In genomic region chr6:33286946-33287914, GRCh38 we compare ENCODE assay signal across 14 cellular contexts. TPM values are rescaled to one million over a fixed set of nuclear protein-coding genes. Genes with fewer than 3 reads are reported as not detected.
DNase-seq lines count a peak whose midpoint lies in the region; ATAC-seq and TF ChIP-seq lines count a peak whose summit lies in the region.
"Had no signal": no experiment of that assay in that cellular context is flagged by ENCODE, and none has a peak within 500 bp of the region (broad histone marks: within the 10 kb centered on the region; RNA-seq: fewer than 3 reads in every experiment).

No MANE protein-coding gene starts in this region.

- peaks cover 60% of the 10 kb centered on the region for H3K36me3 Mint-ChIP-seq in activated CD8-positive, alpha-beta T cell treated with anti-CD3 and anti-CD28 coated beads, Interleukin-2, amount 10 ng/mL, durations not matched to agents 7 days and 5 days (ENCODE audit: low read depth)
- peaks cover 12% of the 10 kb centered on the region for H3K36me3 Mint-ChIP-seq in mesothelial cell of epicardium

- DNase-seq in GM23248, result no peak
- DNase-seq in activated CD8-positive, alpha-beta T cell treated with anti-CD3 and anti-CD28 coated beads, Interleukin-2, amount 10 ng/mL, durations not matched to agents 7 days and 5 days, result no peak
- no peak for DNase-seq in mesothelial cell of epicardium (ENCODE audit: low spot score in 2 of 2, unreplicated experiment in 2 of 2)
- DNase-seq in retina, result no peak
- DNase-seq in hepatic stellate cell (ENCODE audit: low spot score), result no peak
- no peak for DNase-seq in NCI-H69 (lab: John Stamatoyannopoulos, UW)
- no peak for DNase-seq in glomerular visceral epithelial cell (ENCODE audit: extremely low spot score)
- DNase-seq: effector CD4-positive, alpha-beta T cell; NCI-H1417; NCI-H524; SHP77 treated with DMSO at 0.1 percent for 48 hours; stimulated activated CD4-positive, alpha-beta T cell treated with anti-CD3 and anti-CD28 coated beads, Interleukin-4, amount 100 ng/mL, for 24 hours had no signal

- no peaks in the 10 kb centered on the region for H3K9me3 Mint-ChIP-seq in activated CD8-positive, alpha-beta T cell treated with anti-CD3 and anti-CD28 coated beads, Interleukin-2, amount 10 ng/mL, durations not matched to agents 7 days and 5 days (ENCODE audit: insufficient read depth)
- no peaks in the 10 kb centered on the region for H3K9me3 Mint-ChIP-seq in mesothelial cell of epicardium

- no peak overlapping the region for H3K4me3 ChIP-seq in BLaER1
- H3K4me3 ChIP-seq in GM23248, result peak overlapping the region; percentile 98; the same call in 1 of the 2 replicates

- H3F3A ChIP-seq in GM23248 (ENCODE audit: insufficient read depth), result no peaks in the 10 kb centered on the region

- ATAC-seq in activated CD8-positive, alpha-beta T cell treated with anti-CD3 and anti-CD28 coated beads, Interleukin-2, amount 10 ng/mL, durations not matched to agents 7 days and 5 days, result no peak

- no peak overlapping the region for H2AFZ ChIP-seq in GM23248
- H2AFZ ChIP-seq: parathyroid adenoma had no signal

- no peak overlapping the region for H3K27ac ChIP-seq in BLaER1
- no peak overlapping the region for H3K27ac ChIP-seq in GM23248
- H3K27ac ChIP-seq: parathyroid adenoma had no signal

- 91 to 93% methylated on average over 22 of the region's 22 CpGs for WGBS in GM23248 (ENCODE audit: low coverage in 1 of 2, low lambda C conversion rate in 2 of 2, missing lambda C conversion rate in 2 of 2), 2 experiments

- no peaks in the 10 kb centered on the region for H3K9me3 ChIP-seq in BLaER1
- no peaks in the 10 kb centered on the region for H3K9me3 ChIP-seq in GM23248 (ENCODE audit: low read depth)

- H3K36me3 ChIP-seq in BLaER1, result peaks cover 75% of the 10 kb centered on the region
- H3K36me3 ChIP-seq in GM23248 (ENCODE audit: low read depth), result peaks cover 43% of the 10 kb centered on the region; the same call in 1 of the 2 replicates

- in situ Hi-C loops in GM23248 (cut with MboI), result no loop called here

- no peaks in the 10 kb centered on the region for H3K9me2 ChIP-seq in GM23248 (ENCODE audit: insufficient read depth)

- H3K79me2 ChIP-seq in GM23248 (ENCODE audit: insufficient read depth), result peaks cover 86% of the 10 kb centered on the region

- no peak overlapping the region for H3K27ac Mint-ChIP-seq in activated CD8-positive, alpha-beta T cell treated with anti-CD3 and anti-CD28 coated beads, Interleukin-2, amount 10 ng/mL, durations not matched to agents 7 days and 5 days
- H3K27ac Mint-ChIP-seq in mesothelial cell of epicardium, result no peak overlapping the region

- no peaks in the 10 kb centered on the region for H3K27me3 Mint-ChIP-seq in activated CD8-positive, alpha-beta T cell treated with anti-CD3 and anti-CD28 coated beads, Interleukin-2, amount 10 ng/mL, durations not matched to agents 7 days and 5 days (ENCODE audit: low read depth)
- no peaks in the 10 kb centered on the region for H3K27me3 Mint-ChIP-seq in mesothelial cell of epicardium (ENCODE audit: low read depth)

- POLR2A ChIA-PET in activated CD8-positive, alpha-beta T cell treated with anti-CD3 and anti-CD28 coated beads, Interleukin-2, amount 10 ng/mL, durations not matched to agents 7 days and 5 days (lab: Charles Lee), result interaction anchor here (0.7 to 2.7 kb wide), 5 partner anchors 8 to 15 kb away, joined by 3 to 37 read pairs (median 5); partner anchors contain the start of genes B3GALT4, RGL2, RPS18 and VPS52

- no peaks in the 10 kb centered on the region for H3K27me3 ChIP-seq in BLaER1
- no peaks in the 10 kb centered on the region for H3K27me3 ChIP-seq in GM23248 (replicated peaks; ENCODE audit: insufficient read depth)

- peak overlapping the region; percentile 95 for H3K4me2 ChIP-seq in BLaER1
- H3K4me2 ChIP-seq in GM23248 (ENCODE audit: unreplicated experiment), result peak overlapping the region; percentile 99

- H3K4me3 Mint-ChIP-seq in activated CD8-positive, alpha-beta T cell treated with anti-CD3 and anti-CD28 coated beads, Interleukin-2, amount 10 ng/mL, durations not matched to agents 7 days and 5 days, result peak overlapping the region; percentile 97
- H3K4me3 Mint-ChIP-seq in mesothelial cell of epicardium, result peak overlapping the region; percentile 99

- CTCF ChIA-PET in activated CD8-positive, alpha-beta T cell treated with anti-CD3 and anti-CD28 coated beads, Interleukin-2, amount 10 ng/mL, durations not matched to agents 7 days and 5 days (lab: Charles Lee), result interaction anchor here (0.6 to 3.3 kb wide), 3 partner anchors 10 to 33 kb away, joined by 4 to 28 read pairs (median 5); partner anchors contain the start of genes B3GALT4 and TAPBP

- TF ChIP-seq CTCF in mesothelial cell of epicardium (IDR thresholded peaks at IDR 0.05; ENCODE audit: unreplicated experiment), result no peak

- H4K20me1 ChIP-seq in BLaER1, result peaks cover 24% of the 10 kb centered on the region; the same call in 1 of the 2 replicates
- no peaks in the 10 kb centered on the region for H4K20me1 ChIP-seq in GM23248 (ENCODE audit: insufficient read depth)

- H3K4me1 ChIP-seq in BLaER1 (peaks cover 28% of the 10 kb centered on the region), GM23248 (ENCODE audit: insufficient read depth) (peaks cover 13% of the 10 kb centered on the region)

- H3K4me1 Mint-ChIP-seq in activated CD8-positive, alpha-beta T cell treated with anti-CD3 and anti-CD28 coated beads, Interleukin-2, amount 10 ng/mL, durations not matched to agents 7 days and 5 days (ENCODE audit: low read depth), result peaks cover 43% of the 10 kb centered on the region
- H3K4me1 Mint-ChIP-seq in mesothelial cell of epicardium, result peaks cover 29% of the 10 kb centered on the region

- H3K9ac ChIP-seq in BLaER1 (no peak overlapping the region; the same call in 1 of the 2 replicates), GM23248 (peak overlapping the region; percentile 94; the same call in 1 of the 2 replicates)
- H3K9ac ChIP-seq: parathyroid adenoma had no signal

RNA-seq across cellular contexts. Expression of gene WDR46, which starts 1.8 kb away (rescaled TPM):
- 64.4 and 81.9 TPM in 2 replicates for total RNA-seq in GM23248 (2014; rRNA removed; shearing (Covaris generic))
- polyA plus RNA-seq in GM23248 (2016; fragmentation: Nextera tagmentation; extraction: Ambion mirVana), result 79.4 and 90.9 TPM in 2 replicates
- total RNA-seq in activated CD8-positive, alpha-beta T cell treated with anti-CD3 and anti-CD28 coated beads, Interleukin-2, amount 10 ng/mL, durations not matched to agents 7 days and 5 days, result 10 to 100 TPM; 66.7 to 68.9 TPM
- 46.2 to 53.6 TPM (median 52.0 TPM) in 3 replicates for total RNA-seq in mesothelial cell of epicardium

RNA-seq across cellular contexts. Expression of gene PFDN6, which starts 2.2 kb away (rescaled TPM):
- total RNA-seq in GM23248 (2014; rRNA removed; shearing (Covaris generic)), result 31.9 and 38.7 TPM in 2 replicates
- polyA plus RNA-seq in GM23248 (2016; fragmentation: Nextera tagmentation; extraction: Ambion mirVana), result 7.9 and 9.1 TPM in 2 replicates
- total RNA-seq in activated CD8-positive, alpha-beta T cell treated with anti-CD3 and anti-CD28 coated beads, Interleukin-2, amount 10 ng/mL, durations not matched to agents 7 days and 5 days, result 10 to 100 TPM; 72.0 to 78.4 TPM
- total RNA-seq in mesothelial cell of epicardium, result 38.7 to 43.0 TPM (median 39.9 TPM) in 3 replicates

RNA-seq across cellular contexts. Expression of gene B3GALT4, which starts 10.3 kb away (rescaled TPM):
- 2.6 and 2.7 TPM in 2 replicates for total RNA-seq in GM23248 (2014; rRNA removed; shearing (Covaris generic))
- polyA plus RNA-seq in GM23248 (2016; fragmentation: Nextera tagmentation; extraction: Ambion mirVana), result 2.4 and 2.7 TPM in 2 replicates
- 10 to 100 TPM; 12.2 to 12.8 TPM for total RNA-seq in activated CD8-positive, alpha-beta T cell treated with anti-CD3 and anti-CD28 coated beads, Interleukin-2, amount 10 ng/mL, durations not matched to agents 7 days and 5 days
- total RNA-seq in mesothelial cell of epicardium, result 3.9 to 4.6 TPM (median 4.3 TPM) in 3 replicates

RNA-seq across cellular contexts. Expression of gene RGL2, which starts 11.5 kb away (rescaled TPM):
- total RNA-seq in GM23248 (2014; rRNA removed; shearing (Covaris generic)), result 18.5 and 21.1 TPM in 2 replicates
- 22.4 and 23.3 TPM in 2 replicates for polyA plus RNA-seq in GM23248 (2016; fragmentation: Nextera tagmentation; extraction: Ambion mirVana)
- total RNA-seq in activated CD8-positive, alpha-beta T cell treated with anti-CD3 and anti-CD28 coated beads, Interleukin-2, amount 10 ng/mL, durations not matched to agents 7 days and 5 days, result 10 to 100 TPM; 50.8 to 58.2 TPM
- 108 to 113 TPM (median 112 TPM) in 3 replicates for total RNA-seq in mesothelial cell of epicardium

RNA-seq across cellular contexts. Expression of gene RPS18, which starts 15.4 kb away (rescaled TPM):
- 2,521 and 3,021 TPM in 2 replicates for total RNA-seq in GM23248 (2014; rRNA removed; shearing (Covaris generic))
- polyA plus RNA-seq in GM23248 (2016; fragmentation: Nextera tagmentation; extraction: Ambion mirVana), result 1,848 and 1,924 TPM in 2 replicates
- 1,000 to 10,000 TPM; 2,792 to 2,813 TPM for total RNA-seq in activated CD8-positive, alpha-beta T cell treated with anti-CD3 and anti-CD28 coated beads, Interleukin-2, amount 10 ng/mL, durations not matched to agents 7 days and 5 days
- 2,626 to 2,771 TPM (median 2,750 TPM) in 3 replicates for total RNA-seq in mesothelial cell of epicardium
